8 cellular contexts compared by ENCODE assay signal in genomic region chr18:8730080-8730827, GRCh38. TPM values are rescaled to one million over a fixed set of nuclear protein-coding genes. Genes with fewer than 3 reads are reported as not detected.
DNase-seq lines count a peak whose midpoint lies in the region; ATAC-seq and TF ChIP-seq lines count a peak whose summit lies in the region.

No MANE protein-coding gene starts in this region.

- H3K4me1 ChIP-seq in psoas muscle, result no peaks in the 10 kb centered on the region

- 28 to 44% (median 36%) methylated on average over 16 of the region's 16 CpGs for WGBS in psoas muscle, 3 donors

- H3K27me3 ChIP-seq in psoas muscle (ENCODE audit: insufficient read depth in 3 of 3, low read length in 2 of 3), result no peaks in the 10 kb centered on the region

- ATAC-seq in psoas muscle, result peak in 3 of 4 donors; percentile 40 to 62 (median 57)
- no peak for ATAC-seq in HG02884 (IDR thresholded peaks at IDR 0.05; ENCODE audit: unreplicated experiment)
- ATAC-seq in GM19452 (IDR thresholded peaks at IDR 0.05; ENCODE audit: unreplicated experiment), result no peak

- DNase-seq in EL, result peak; percentile 70
- peak; percentile 69 for DNase-seq in RPMI7951 (ENCODE audit: low read depth)
- DNase-seq in glomerular visceral epithelial cell (ENCODE audit: extremely low spot score), result peak; percentile 72
- peak; percentile 49 to 70 for DNase-seq in psoas muscle
- DNase-seq in middle frontal gyrus (ENCODE audit: extremely low spot score, low spot score), result no peak
- DNase-seq in foreskin fibroblast, result no peak

- intact Hi-C loops in psoas muscle (cut with DNase I), result no loop called here

- H3K4me3 ChIP-seq in psoas muscle (no peak overlapping the region), foreskin fibroblast (ENCODE audit: low read depth in 1 of 2, low read length in 2 of 2) (no peak overlapping the region)

- no peaks in the 10 kb centered on the region for H3K36me3 ChIP-seq in psoas muscle (ENCODE audit: insufficient read depth in 1 of 2, low read depth in 1 of 2)

- peak overlapping the region; percentile 33 for H3K27ac ChIP-seq in psoas muscle

- H3K9me3 ChIP-seq in psoas muscle, result no peaks in the 10 kb centered on the region

- TF ChIP-seq CTCF in psoas muscle (IDR thresholded peaks at IDR 0.05), result no peak
- TF ChIP-seq CTCF in foreskin fibroblast (IDR thresholded peaks at IDR 0.05; ENCODE audit: low read depth, low read length), result no peak

RNA-seq across cellular contexts. Expression of gene MTCL1, which starts 24.9 kb away (rescaled TPM):
- 7.6 and 9.3 TPM in 2 replicates for total RNA-seq in RPMI7951 (2014; rRNA removed; shearing (Covaris generic))
- 1 to 10 TPM; 2.1 to 5.3 (median 3.8) TPM for total RNA-seq in psoas muscle
- 1 to 10 TPM; 1.3 to 3.7 (median 3.0) TPM for polyA plus RNA-seq in psoas muscle

Comparison
In these comparisons a context has a peak if more than half of its experiments do, and no peak if none do; other contexts are left out.
1. DNase-seq: peak in EL (single experiment), RPMI7951 (single experiment), glomerular visceral epithelial cell (single experiment) and psoas muscle (2 of 2); none in middle frontal gyrus (single experiment) and foreskin fibroblast (0 of 2).
2. ATAC-seq: peak in psoas muscle (3 of 4); none in HG02884 (single experiment) and GM19452 (single experiment).